ENCODE assay signal across 18 cellular contexts in the genomic region with DNA sequence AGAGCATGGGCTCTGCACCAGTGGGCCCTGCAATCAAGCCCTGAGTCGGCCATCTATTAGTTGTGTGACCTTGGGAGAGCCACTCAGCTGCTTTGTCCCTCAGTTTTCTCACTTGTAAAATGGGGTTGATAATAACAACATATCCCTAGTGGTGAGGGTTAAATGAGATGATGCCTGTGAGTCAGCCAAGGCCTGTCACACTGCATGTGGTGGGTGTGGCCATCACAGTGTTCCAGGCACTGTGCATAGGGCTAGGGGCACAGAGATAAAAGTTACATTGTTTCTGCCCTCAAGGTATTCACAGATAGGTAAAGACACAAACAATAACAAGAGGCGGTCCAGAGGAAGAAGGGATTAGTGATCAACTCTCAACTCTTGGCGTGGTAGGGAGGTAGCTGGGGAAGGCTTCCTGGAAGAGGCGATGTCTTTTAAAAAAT. TPM values are rescaled to one million over a fixed set of nuclear protein-coding genes. Genes with fewer than 3 reads are reported as not detected.
DNase-seq lines count a peak whose midpoint lies in the region; ATAC-seq and TF ChIP-seq lines count a peak whose summit lies in the region.
"Had no signal": no experiment of that assay in that cellular context is flagged by ENCODE, and none has a peak within 500 bp of the region (broad histone marks: within the 10 kb centered on the region; RNA-seq: fewer than 3 reads in every experiment).

No MANE protein-coding gene starts in this region.

- DNase-seq in activated naive CD4-positive, alpha-beta T cell treated with anti-CD3 and anti-CD28 coated beads for 36 hours = peak; percentile 18
- DNase-seq in activated naive CD4-positive, alpha-beta T cell (lab: John Stamatoyannopoulos, UW) = no peak
- peak; percentile 63 to 69 for DNase-seq in erythroblast (lab: John Stamatoyannopoulos, UW)
- peak; percentile 14 for DNase-seq in spleen
- no peak for DNase-seq in substantia nigra (lab: John Stamatoyannopoulos, UW)
- no peak for DNase-seq in NOMO-1 (lab: John Stamatoyannopoulos, UW; ENCODE audit: unreplicated experiment in 2 of 2)
- DNase-seq: activated B cell treated with CpG ODN at 0.5 μM for 24 hours; activated T-cell treated with anti-CD3 and anti-CD28 coated beads, Interleukin-2, amount 50 U/mL, for 72 hours; amygdala; lower lobe of right lung; NCI-H1417 treated with DMSO at 0.1 percent for 48 hours; NCI-H226 had no signal

- no peak for TF ChIP-seq CTCF in spleen (IDR thresholded peaks at IDR 0.05 in 8 of 11, conservative IDR thresholded peaks at IDR 0.05 in 3 of 11)

- H3K4me1 Mint-ChIP-seq in activated naive CD4-positive, alpha-beta T cell treated with anti-CD3 and anti-CD28 coated beads for 36 hours (ENCODE audit: low read depth) = peaks cover 20% of the 10 kb centered on the region
- H3K4me1 Mint-ChIP-seq: activated B cell treated with CpG ODN at 0.5 μM for 24 hours, IgD-negative memory B cell had no signal

- peak overlapping the region; percentile 100 for H3K27ac ChIP-seq in KOPT-K1 (ENCODE audit: low read depth, low read length, poor library complexity, severe bottlenecking)
- no peak overlapping the region for H3K27ac ChIP-seq in spleen
- H3K27ac ChIP-seq in substantia nigra (ENCODE audit: low read depth, low read length, poor library complexity, severe bottlenecking) = no peak overlapping the region
- H3K27ac ChIP-seq: lower lobe of right lung, neutrophil had no signal

- H3K9me3 Mint-ChIP-seq in activated naive CD4-positive, alpha-beta T cell treated with anti-CD3 and anti-CD28 coated beads for 36 hours = no peaks in the 10 kb centered on the region
- H3K9me3 Mint-ChIP-seq: activated B cell treated with CpG ODN at 0.5 μM for 24 hours; activated T-cell treated with anti-CD3 and anti-CD28 coated beads, Interleukin-2, amount 50 U/mL, for 72 hours; GM23338; IgD-negative memory B cell; stimulated activated naive CD8-positive, alpha-beta T cell treated with anti-CD3 and anti-CD28 coated beads, Interleukin-15, Interleukin-2, amounts not matched to agents 100 ng/mL and 50 ng/mL, for 24 hours had no signal

- H3K27me3 ChIP-seq in spleen (replicated peaks in 1 of 7) = peaks cover 0 to 11% (median 0%) of the 10 kb centered on the region in 7 donors

- H3K27me3 Mint-ChIP-seq in activated naive CD4-positive, alpha-beta T cell treated with anti-CD3 and anti-CD28 coated beads for 36 hours (ENCODE audit: low read depth) = no peaks in the 10 kb centered on the region

- WGBS in spleen, 5 donors = 83 to 94% (median 91%) methylated on average over 4 of the region's 4 CpGs

- TF ChIP-seq POLR2A in erythroblast (IDR thresholded peaks at IDR 0.05; ENCODE audit: low read length) (no peak), spleen (IDR thresholded peaks at IDR 0.05) (no peak)

- H3K36me3 ChIP-seq in KOPT-K1 (ENCODE audit: insufficient read depth, low read length) = peaks cover 57% of the 10 kb centered on the region
- H3K36me3 ChIP-seq in spleen = peaks cover 0 to 11% (median 0%) of the 10 kb centered on the region in 6 donors
- H3K36me3 ChIP-seq: neutrophil had no signal

- no peaks in the 10 kb centered on the region for H3K36me3 Mint-ChIP-seq in activated naive CD4-positive, alpha-beta T cell treated with anti-CD3 and anti-CD28 coated beads for 36 hours (ENCODE audit: low read depth)
- H3K36me3 Mint-ChIP-seq: IgD-negative memory B cell had no signal

- H3K4me3 ChIP-seq in spleen = no peak overlapping the region
- H3K4me3 ChIP-seq: GM23338, lower lobe of right lung had no signal

- ATAC-seq in HG03097 (IDR thresholded peaks at IDR 0.05; ENCODE audit: low FRiP score, unreplicated experiment) = no peak
- ATAC-seq: GM23338, lower lobe of right lung had no signal

- peaks cover 0 to 14% (median under 1%) of the 10 kb centered on the region in 6 donors for H3K4me1 ChIP-seq in spleen

- CTCF ChIA-PET in activated naive CD4-positive, alpha-beta T cell treated with anti-CD3 and anti-CD28 coated beads for 36 hours (lab: Charles Lee) = interaction anchor here (1.3 kb wide), 1 partner anchor 20 kb away, joined by 3 read pairs; no protein-coding TSS in a partner anchor

- no peak overlapping the region for H3K27ac Mint-ChIP-seq in activated naive CD4-positive, alpha-beta T cell treated with anti-CD3 and anti-CD28 coated beads for 36 hours
- H3K27ac Mint-ChIP-seq: activated B cell treated with CpG ODN at 0.5 μM for 24 hours; activated T-cell treated with anti-CD3 and anti-CD28 coated beads, Interleukin-2, amount 50 U/mL, for 72 hours; GM23338; stimulated activated naive CD8-positive, alpha-beta T cell treated with anti-CD3 and anti-CD28 coated beads, Interleukin-15, Interleukin-2, amounts not matched to agents 100 ng/mL and 50 ng/mL, for 24 hours had no signal

- no peak overlapping the region for H3K4me3 Mint-ChIP-seq in activated naive CD4-positive, alpha-beta T cell treated with anti-CD3 and anti-CD28 coated beads for 36 hours
- H3K4me3 Mint-ChIP-seq: activated B cell treated with CpG ODN at 0.5 μM for 24 hours; activated T-cell treated with anti-CD3 and anti-CD28 coated beads, Interleukin-2, amount 50 U/mL, for 72 hours; GM23338; IgD-negative memory B cell; stimulated activated naive CD8-positive, alpha-beta T cell treated with anti-CD3 and anti-CD28 coated beads, Interleukin-15, Interleukin-2, amounts not matched to agents 100 ng/mL and 50 ng/mL, for 24 hours had no signal

- no peaks in the 10 kb centered on the region for H3K9me3 ChIP-seq in KOPT-K1 (ENCODE audit: insufficient read depth, low read length, poor library complexity, severe bottlenecking)
- H3K9me3 ChIP-seq in spleen = no peaks in the 10 kb centered on the region
- H3K9me3 ChIP-seq: lower lobe of right lung, neutrophil had no signal

- intact Hi-C loops in activated naive CD4-positive, alpha-beta T cell treated with anti-CD3 and anti-CD28 coated beads for 36 hours (cut with micrococcal nuclease) = no loop called here
- intact Hi-C loops in spleen (cut with DNase I; ENCODE audit: low total_unique reads) = no loop called here

RNA-seq across cellular contexts. Expression of a gene that starts 19.5 kb away (rescaled TPM):
- total RNA-seq in activated naive CD4-positive, alpha-beta T cell treated with anti-CD3 and anti-CD28 coated beads for 36 hours = under 1 TPM in 1 of 2 experiments, not detected in 1; 0.05 TPM
- 10 to 100 TPM in 2 of 7 donors, 1 to 10 TPM in 5; 3.6 to 14.0 (median 6.9) TPM for total RNA-seq in spleen
- polyA plus RNA-seq in spleen = 1 to 10 TPM in 2 of 3 donors, under 1 TPM in 1; 0.72 to 3.5 (median 3.4) TPM
- polyA plus RNA-seq: IgD-negative memory B cell had no signal

Comparison
In these comparisons a context has a peak if more than half of its experiments do, and no peak if none do; other contexts are left out.
1. DNase-seq: peak in activated naive CD4-positive, alpha-beta T cell treated with anti-CD3 and anti-CD28 coated beads for 36 hours (single experiment), erythroblast (2 of 2) and spleen (single experiment); none in activated naive CD4-positive, alpha-beta T cell (0 of 4), substantia nigra (0 of 49) and NOMO-1 (0 of 2).
2. RNA of a gene that starts 19.5 kb away (total RNA-seq): 3.6 to 14.0 TPM in spleen; 0.05 TPM in activated naive CD4-positive, alpha-beta T cell treated with anti-CD3 and anti-CD28 coated beads for 36 hours; every median in the first group is over 4 times any median in the second.